In genomic region chr19:50008532-50008931, GRCh38 we compare ENCODE assay signal across 13 cellular contexts. TPM values are rescaled to one million over a fixed set of nuclear protein-coding genes. Genes with fewer than 3 reads are reported as not detected.
A peak's percentile ranks its signal among the peaks of the same experiment; 100 is the strongest.
DNase-seq lines count a peak whose midpoint lies in the region; ATAC-seq and TF ChIP-seq lines count a peak whose summit lies in the region.
"Had no signal": no experiment of that assay in that cellular context is flagged by ENCODE, and none has a peak within 500 bp of the region (broad histone marks: within the 10 kb centered on the region; RNA-seq: fewer than 3 reads in every experiment).

No MANE protein-coding gene starts in this region.

- intact Hi-C loops in left ventricle myocardium inferior (cut with micrococcal nuclease) (no loop called here), left cardiac atrium (cut with DNase I) (no loop called here), testis (cut with DNase I; ENCODE audit: low total_unique reads) (no loop called here)

- H3K4me1 ChIP-seq in left ventricle myocardium inferior (peaks cover 13% of the 10 kb centered on the region), testis (peaks cover 9% of the 10 kb centered on the region)

- ATAC-seq in left cardiac atrium: no peak
- no peak for ATAC-seq in GM18907 (IDR thresholded peaks at IDR 0.05; ENCODE audit: unreplicated experiment)
- no peak for ATAC-seq in GM21576 (IDR thresholded peaks at IDR 0.05; ENCODE audit: unreplicated experiment)

- H3K27me3 ChIP-seq in left ventricle myocardium inferior (ENCODE audit: low read depth): no peaks in the 10 kb centered on the region
- H3K27me3 ChIP-seq in testis: no peaks in the 10 kb centered on the region

- TF ChIP-seq POLR2A in testis (IDR thresholded peaks at IDR 0.05): no peak

- TF ChIP-seq CTCF in left ventricle myocardium inferior (IDR thresholded peaks at IDR 0.05; ENCODE audit: borderline replicate concordance): peak; percentile 12
- peak; percentile 36 for TF ChIP-seq CTCF in epithelial cell of proximal tubule (conservative IDR thresholded peaks at IDR 0.05; ENCODE audit: low read depth, low read length)
- no peak for TF ChIP-seq CTCF in testis (IDR thresholded peaks at IDR 0.05)

- H3K36me3 ChIP-seq in left ventricle myocardium inferior (peaks cover 78% of the 10 kb centered on the region), testis (ENCODE audit: low read depth, missing control alignments) (no peaks in the 10 kb centered on the region)

- 68 to 73% methylated on average over 10 of the region's 10 CpGs for WGBS in testis, 2 donors

- H3K4me3 ChIP-seq in left ventricle myocardium inferior: no peak overlapping the region
- H3K4me3 ChIP-seq in epithelial cell of proximal tubule (ENCODE audit: low read depth, low read length): no peak overlapping the region
- no peak overlapping the region for H3K4me3 ChIP-seq in testis

- peak; percentile 24 for DNase-seq in left ventricle myocardium inferior
- DNase-seq in left cardiac atrium: no peak
- peak; percentile 24 for DNase-seq in NCI-H69 (lab: John Stamatoyannopoulos, UW)
- DNase-seq in epithelial cell of proximal tubule (ENCODE audit: low read depth): no peak
- peak; percentile 33 for DNase-seq in testis
- DNase-seq in pons (ENCODE audit: low spot score): no peak
- DNase-seq: activated CD8-positive, alpha-beta memory T cell treated with anti-CD3 and anti-CD28 coated beads, Interleukin-2, amount 50 U/mL, for 48 hours; COR-L47; HCEC 1CT; NCI-H2081; SW 1271 had no signal

- H3K27ac ChIP-seq in left ventricle myocardium inferior (replicated peaks): no peak overlapping the region
- H3K27ac ChIP-seq in testis: no peak overlapping the region

- H3K9me3 ChIP-seq in left ventricle myocardium inferior (replicated peaks) (no peaks in the 10 kb centered on the region), testis (no peaks in the 10 kb centered on the region)

RNA-seq across cellular contexts. Expression of gene VRK3, which starts 16.6 kb away (rescaled TPM):
- 22.6 TPM for total RNA-seq in left ventricle myocardium inferior
- total RNA-seq in left cardiac atrium: 10 to 100 TPM; 18.5 to 23.5 TPM
- 31.0 and 33.6 TPM in 2 replicates for total RNA-seq in epithelial cell of proximal tubule
- total RNA-seq in testis: 100 to 1,000 TPM; 143 to 237 TPM
- 375 TPM for polyA plus RNA-seq in testis (ENCODE audit: insufficient read depth, low read depth, low replicate concordance)

RNA-seq across cellular contexts. Expression of gene ZNF473, which starts 17.3 kb away (rescaled TPM):
- total RNA-seq in left ventricle myocardium inferior: 2.4 TPM
- total RNA-seq in left cardiac atrium: 1 to 10 TPM; 4.3 to 6.1 TPM
- 5.1 and 6.9 TPM in 2 replicates for total RNA-seq in epithelial cell of proximal tubule
- 10 to 100 TPM; 77.7 to 92.8 TPM for total RNA-seq in testis
- 106 TPM for polyA plus RNA-seq in testis (ENCODE audit: insufficient read depth, low read depth, low replicate concordance)

RNA-seq across cellular contexts. Expression of gene SIGLEC11, which starts 47.6 kb away (rescaled TPM):
- 0.55 TPM for total RNA-seq in left ventricle myocardium inferior
- 1 to 10 TPM in 1 of 2 donors, under 1 TPM in 1; 0.39 to 1.3 TPM for total RNA-seq in left cardiac atrium
- total RNA-seq in epithelial cell of proximal tubule: not detected in 2 replicates
- total RNA-seq in testis: 1 to 10 TPM; 6.0 to 8.5 TPM
- polyA plus RNA-seq in testis (ENCODE audit: insufficient read depth, low read depth, low replicate concordance): 5.8 TPM

Comparison
In these comparisons a context has a peak if more than half of its experiments do, and no peak if none do; other contexts are left out.
1. DNase-seq: peak in left ventricle myocardium inferior (single experiment), NCI-H69 (single experiment) and testis (single experiment); none in left cardiac atrium (single experiment), epithelial cell of proximal tubule (single experiment) and pons (single experiment).
2. CTCF ChIP-seq: peak in left ventricle myocardium inferior (single experiment) and epithelial cell of proximal tubule (single experiment); none in testis (0 of 3).
3. RNA of gene ZNF473, which starts 17.3 kb away (total RNA-seq): 77.7 to 92.8 TPM in testis; 5.1 to 6.9 TPM in epithelial cell of proximal tubule, 4.3 to 6.1 TPM in left cardiac atrium and 2.4 TPM in left ventricle myocardium inferior (single experiment); every median in the first group is over 10 times any median in the second.